1 cellular context compared by ENCODE assay signal in the genomic region with DNA sequence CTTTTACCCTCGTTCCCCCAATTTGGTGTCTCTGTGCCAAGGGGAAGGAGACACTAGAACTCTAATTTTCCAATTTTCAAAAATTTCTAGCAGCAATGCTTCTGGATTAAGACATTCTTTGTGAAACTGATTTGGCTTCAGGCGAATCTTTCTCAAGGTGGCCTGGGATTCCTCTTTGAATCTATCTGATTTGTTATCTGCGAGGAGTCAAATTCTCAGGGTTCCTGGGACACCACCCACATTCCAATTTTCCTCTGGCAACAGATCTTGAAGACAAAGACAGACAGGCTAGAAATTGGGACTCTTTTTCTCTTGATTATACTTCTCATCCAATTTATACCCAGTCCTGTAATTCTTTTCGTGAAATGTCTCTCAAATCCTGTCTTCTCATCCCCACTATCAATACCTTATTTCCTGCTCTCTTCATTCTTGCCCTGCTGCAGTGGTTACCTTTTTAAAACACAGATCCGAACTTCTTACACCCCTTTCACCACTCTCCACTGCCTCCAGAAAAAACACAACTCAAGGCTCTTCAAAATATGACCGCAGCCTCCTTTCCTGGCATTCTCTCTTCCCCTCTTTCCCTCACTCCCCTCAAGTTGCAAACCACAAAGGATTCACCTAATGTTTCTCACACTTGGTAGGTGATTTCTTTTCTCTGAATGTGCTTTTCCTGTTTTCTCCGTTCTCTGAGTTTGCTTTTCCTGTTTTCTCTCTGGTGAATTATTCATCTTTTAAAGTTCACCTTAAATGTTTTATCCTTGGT.
TF ChIP-seq lines count a peak whose summit lies in the region.

No MANE protein-coding gene starts in this region.

TF ChIP-seq in GM23338, 12 proteins besides CTCF, POLR2A, EP300 and RAD21 (continued from another document):
- no peak for TF ChIP-seq REST (IDR thresholded peaks at IDR 0.05; ENCODE audit: unreplicated experiment)
- TF ChIP-seq JUNB (IDR thresholded peaks at IDR 0.05; ENCODE audit: unreplicated experiment) = no peak
- no peak for TF ChIP-seq ZNF331 (CRISPR knock-in tag; IDR thresholded peaks at IDR 0.05; ENCODE audit: low read depth)
- TF ChIP-seq NANOG (IDR thresholded peaks at IDR 0.05; ENCODE audit: borderline replicate concordance) = no peak
- TF ChIP-seq EZH2 (IDR thresholded peaks at IDR 0.05; ENCODE audit: low read depth, unreplicated experiment) = no peak
- TF ChIP-seq POLR2AphosphoS5 (IDR thresholded peaks at IDR 0.05; ENCODE audit: low read depth) = no peak
- no peak for TF ChIP-seq CREB1 (CRISPR knock-in tag; IDR thresholded peaks at IDR 0.05; ENCODE audit: low read depth)
- TF ChIP-seq, protein P1, sequence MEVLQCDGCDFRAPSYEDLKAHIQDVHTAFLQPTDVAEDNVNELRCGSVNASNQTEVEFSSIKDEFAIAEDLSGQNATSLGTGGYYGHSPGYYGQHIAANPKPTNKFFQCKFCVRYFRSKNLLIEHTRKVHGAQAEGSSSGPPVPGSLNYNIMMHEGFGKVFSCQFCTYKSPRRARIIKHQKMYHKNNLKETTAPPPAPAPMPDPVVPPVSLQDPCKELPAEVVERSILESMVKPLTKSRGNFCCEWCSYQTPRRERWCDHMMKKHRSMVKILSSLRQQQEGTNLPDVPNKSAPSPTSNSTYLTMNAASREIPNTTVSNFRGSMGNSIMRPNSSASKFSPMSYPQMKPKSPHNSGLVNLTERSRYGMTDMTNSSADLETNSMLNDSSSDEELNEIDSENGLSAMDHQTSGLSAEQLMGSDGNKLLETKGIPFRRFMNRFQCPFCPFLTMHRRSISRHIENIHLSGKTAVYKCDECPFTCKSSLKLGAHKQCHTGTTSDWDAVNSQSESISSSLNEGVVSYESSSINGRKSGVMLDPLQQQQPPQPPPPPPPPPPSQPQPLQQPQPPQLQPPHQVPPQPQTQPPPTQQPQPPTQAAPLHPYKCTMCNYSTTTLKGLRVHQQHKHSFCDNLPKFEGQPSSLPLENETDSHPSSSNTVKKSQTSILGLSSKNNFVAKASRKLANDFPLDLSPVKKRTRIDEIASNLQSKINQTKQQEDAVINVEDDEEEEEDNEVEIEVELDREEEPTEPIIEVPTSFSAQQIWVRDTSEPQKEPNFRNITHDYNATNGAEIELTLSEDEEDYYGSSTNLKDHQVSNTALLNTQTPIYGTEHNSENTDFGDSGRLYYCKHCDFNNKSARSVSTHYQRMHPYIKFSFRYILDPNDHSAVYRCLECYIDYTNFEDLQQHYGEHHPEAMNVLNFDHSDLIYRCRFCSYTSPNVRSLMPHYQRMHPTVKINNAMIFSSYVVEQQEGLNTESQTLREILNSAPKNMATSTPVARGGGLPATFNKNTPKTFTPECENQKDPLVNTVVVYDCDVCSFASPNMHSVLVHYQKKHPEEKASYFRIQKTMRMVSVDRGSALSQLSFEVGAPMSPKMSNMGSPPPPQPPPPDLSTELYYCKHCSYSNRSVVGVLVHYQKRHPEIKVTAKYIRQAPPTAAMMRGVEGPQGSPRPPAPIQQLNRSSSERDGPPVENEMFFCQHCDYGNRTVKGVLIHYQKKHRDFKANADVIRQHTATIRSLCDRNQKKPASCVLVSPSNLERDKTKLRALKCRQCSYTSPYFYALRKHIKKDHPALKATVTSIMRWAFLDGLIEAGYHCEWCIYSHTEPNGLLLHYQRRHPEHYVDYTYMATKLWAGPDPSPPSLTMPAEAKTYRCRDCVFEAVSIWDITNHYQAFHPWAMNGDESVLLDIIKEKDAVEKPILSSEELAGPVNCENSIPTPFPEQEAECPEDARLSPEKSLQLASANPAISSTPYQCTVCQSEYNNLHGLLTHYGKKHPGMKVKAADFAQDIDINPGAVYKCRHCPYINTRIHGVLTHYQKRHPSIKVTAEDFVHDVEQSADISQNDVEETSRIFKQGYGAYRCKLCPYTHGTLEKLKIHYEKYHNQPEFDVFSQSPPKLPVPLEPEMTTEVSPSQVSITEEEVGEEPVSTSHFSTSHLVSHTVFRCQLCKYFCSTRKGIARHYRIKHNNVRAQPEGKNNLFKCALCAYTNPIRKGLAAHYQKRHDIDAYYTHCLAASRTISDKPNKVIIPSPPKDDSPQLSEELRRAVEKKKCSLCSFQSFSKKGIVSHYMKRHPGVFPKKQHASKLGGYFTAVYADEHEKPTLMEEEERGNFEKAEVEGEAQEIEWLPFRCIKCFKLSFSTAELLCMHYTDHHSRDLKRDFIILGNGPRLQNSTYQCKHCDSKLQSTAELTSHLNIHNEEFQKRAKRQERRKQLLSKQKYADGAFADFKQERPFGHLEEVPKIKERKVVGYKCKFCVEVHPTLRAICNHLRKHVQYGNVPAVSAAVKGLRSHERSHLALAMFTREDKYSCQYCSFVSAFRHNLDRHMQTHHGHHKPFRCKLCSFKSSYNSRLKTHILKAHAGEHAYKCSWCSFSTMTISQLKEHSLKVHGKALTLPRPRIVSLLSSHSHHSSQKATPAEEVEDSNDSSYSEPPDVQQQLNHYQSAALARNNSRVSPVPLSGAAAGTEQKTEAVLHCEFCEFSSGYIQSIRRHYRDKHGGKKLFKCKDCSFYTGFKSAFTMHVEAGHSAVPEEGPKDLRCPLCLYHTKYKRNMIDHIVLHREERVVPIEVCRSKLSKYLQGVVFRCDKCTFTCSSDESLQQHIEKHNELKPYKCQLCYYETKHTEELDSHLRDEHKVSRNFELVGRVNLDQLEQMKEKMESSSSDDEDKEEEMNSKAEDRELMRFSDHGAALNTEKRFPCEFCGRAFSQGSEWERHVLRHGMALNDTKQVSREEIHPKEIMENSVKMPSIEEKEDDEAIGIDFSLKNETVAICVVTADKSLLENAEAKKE (CRISPR knock-in tag; IDR thresholded peaks at IDR 0.05) = no peak
TF ChIP-seq in GM23338: peak in this region for 0.
